ENCODE assay signal across 8 cellular contexts in genomic region chr5:59660737-59661136, GRCh38.
DNase-seq lines count a peak whose midpoint lies in the region; ATAC-seq and TF ChIP-seq lines count a peak whose summit lies in the region.

No MANE protein-coding gene starts in this region.

- H3K27me3 Mint-ChIP-seq in WTC11 (ENCODE audit: low read depth) (no peaks in the 10 kb centered on the region), naive B cell (no peaks in the 10 kb centered on the region)
- H3K27me3 Mint-ChIP-seq in activated CD4-positive, alpha-beta T cell treated with anti-CD3 and anti-CD28 coated beads for 36 hours = no peaks in the 10 kb centered on the region

- H3K4me3 Mint-ChIP-seq in WTC11 (no peak overlapping the region), naive B cell (peak overlapping the region in 3 of 8 donors; percentile 14 to 61 (median 32))
- H3K4me3 Mint-ChIP-seq in activated CD4-positive, alpha-beta T cell treated with anti-CD3 and anti-CD28 coated beads for 36 hours = no peak overlapping the region

- ATAC-seq in HG03103 (IDR thresholded peaks at IDR 0.05; ENCODE audit: low read depth, unreplicated experiment) (peak; percentile 45), WTC11 (peak; percentile 34; the same call in 1 of the 2 replicates), naive B cell (ENCODE audit: low read depth in 2 of 2) (peak; percentile 56 to 66), GM18498 (IDR thresholded peaks at IDR 0.05; ENCODE audit: unreplicated experiment) (no peak)
- ATAC-seq in activated CD4-positive, alpha-beta T cell treated with anti-CD3 and anti-CD28 coated beads for 36 hours = no peak

- intact Hi-C loops in activated CD4-positive, alpha-beta T cell treated with anti-CD3 and anti-CD28 coated beads for 36 hours (cut with DNase I, micrococcal nuclease) = no loop called here

- H3K9me3 Mint-ChIP-seq in WTC11 (no peaks in the 10 kb centered on the region), naive B cell (no peaks in the 10 kb centered on the region)
- no peaks in the 10 kb centered on the region for H3K9me3 Mint-ChIP-seq in activated CD4-positive, alpha-beta T cell treated with anti-CD3 and anti-CD28 coated beads for 36 hours (ENCODE audit: low read depth)

- TF ChIP-seq CTCF in GM12864 (IDR thresholded peaks at IDR 0.05; ENCODE audit: low read depth, low read length, missing control alignments) = peak; percentile 10
- no peak for TF ChIP-seq CTCF in WTC11 (IDR thresholded peaks at IDR 0.05)

- no peak overlapping the region for H3K4me3 ChIP-seq in GM12864 (ENCODE audit: low read depth, low read length)

- H3K36me3 Mint-ChIP-seq in WTC11 = no peaks in the 10 kb centered on the region
- H3K36me3 Mint-ChIP-seq in naive B cell = no peaks in the 10 kb centered on the region
- no peaks in the 10 kb centered on the region for H3K36me3 Mint-ChIP-seq in activated CD4-positive, alpha-beta T cell treated with anti-CD3 and anti-CD28 coated beads for 36 hours (ENCODE audit: low read depth)

- POLR2A ChIA-PET in WTC11 (lab: Charles Lee) = no interaction called here
- POLR2A ChIA-PET in activated CD4-positive, alpha-beta T cell treated with anti-CD3 and anti-CD28 coated beads for 36 hours (lab: Charles Lee) = no interaction called here

- H3K4me1 Mint-ChIP-seq in WTC11 = peaks cover 33% of the 10 kb centered on the region
- peaks cover 21 to 47% (median 38%) of the 10 kb centered on the region in 3 donors for H3K4me1 Mint-ChIP-seq in naive B cell
- peaks cover 11% of the 10 kb centered on the region for H3K4me1 Mint-ChIP-seq in activated CD4-positive, alpha-beta T cell treated with anti-CD3 and anti-CD28 coated beads for 36 hours

- H3K27ac Mint-ChIP-seq in WTC11 = no peak overlapping the region
- peak overlapping the region in 1 of 6 donors; percentile 43 for H3K27ac Mint-ChIP-seq in naive B cell
- H3K27ac Mint-ChIP-seq in activated CD4-positive, alpha-beta T cell treated with anti-CD3 and anti-CD28 coated beads for 36 hours = no peak overlapping the region

- CTCF ChIA-PET in WTC11 (lab: Charles Lee) = interaction anchor here (0.5 to 2.8 kb wide), 8 partner anchors 12 to 445 kb away, joined by 3 to 16 read pairs (median 3); no protein-coding TSS in a partner anchor
- CTCF ChIA-PET in activated CD4-positive, alpha-beta T cell treated with anti-CD3 and anti-CD28 coated beads for 36 hours (lab: Charles Lee) = interaction anchor here (1.1 to 2.2 kb wide), 3 partner anchors 12 to 155 kb away, joined by 3 to 11 read pairs (median 4); no protein-coding TSS in a partner anchor

- DNase-seq in GM12864 (ENCODE audit: low read depth) = no peak
- DNase-seq in WTC11 (ENCODE audit: low spot score) = no peak
- peak; percentile 7 for DNase-seq in naive B cell
- no peak for DNase-seq in activated T-cell treated with anti-CD3 and anti-CD28 coated beads for 4 hours
- no peak for DNase-seq in T-helper 9 cell
- no peak for DNase-seq in activated CD4-positive, alpha-beta T cell treated with anti-CD3 and anti-CD28 coated beads for 36 hours

TF ChIP-seq in WTC11, 78 proteins besides CTCF, POLR2A, EP300 and RAD21:
- no peak for TF ChIP-seq MAX (CRISPR knock-in tag; IDR thresholded peaks at IDR 0.05)
- no peak for TF ChIP-seq ZSCAN18 (CRISPR knock-in tag; IDR thresholded peaks at IDR 0.05)
- no peak for TF ChIP-seq ESRRA (CRISPR knock-in tag; IDR thresholded peaks at IDR 0.05; ENCODE audit: borderline replicate concordance)
- no peak for TF ChIP-seq ZNF425 (CRISPR knock-in tag; conservative IDR thresholded peaks at IDR 0.05)
- no peak for TF ChIP-seq SMAD4 (CRISPR knock-in tag; IDR thresholded peaks at IDR 0.05)
- TF ChIP-seq KAT7 (CRISPR knock-in tag; IDR thresholded peaks at IDR 0.05; ENCODE audit: borderline replicate concordance) = no peak
- no peak for TF ChIP-seq ZBTB43 (CRISPR knock-in tag; IDR thresholded peaks at IDR 0.05)
- no peak for TF ChIP-seq ZNF532 (CRISPR knock-in tag; IDR thresholded peaks at IDR 0.05; ENCODE audit: borderline replicate concordance)
- no peak for TF ChIP-seq ZMAT4 (CRISPR knock-in tag; IDR thresholded peaks at IDR 0.05)
- TF ChIP-seq ZBTB21 (CRISPR knock-in tag; IDR thresholded peaks at IDR 0.05; ENCODE audit: borderline replicate concordance) = no peak
- TF ChIP-seq JAZF1 (CRISPR knock-in tag; IDR thresholded peaks at IDR 0.05) = no peak

Comparison
In these comparisons a context has a peak if more than half of its experiments do, and no peak if none do; other contexts are left out.
1. ATAC-seq: peak in HG03103 (single experiment), WTC11 (single experiment) and naive B cell (2 of 2); none in GM18498 (single experiment) and activated CD4-positive, alpha-beta T cell treated with anti-CD3 and anti-CD28 coated beads for 36 hours (single experiment).